In the genomic region with DNA sequence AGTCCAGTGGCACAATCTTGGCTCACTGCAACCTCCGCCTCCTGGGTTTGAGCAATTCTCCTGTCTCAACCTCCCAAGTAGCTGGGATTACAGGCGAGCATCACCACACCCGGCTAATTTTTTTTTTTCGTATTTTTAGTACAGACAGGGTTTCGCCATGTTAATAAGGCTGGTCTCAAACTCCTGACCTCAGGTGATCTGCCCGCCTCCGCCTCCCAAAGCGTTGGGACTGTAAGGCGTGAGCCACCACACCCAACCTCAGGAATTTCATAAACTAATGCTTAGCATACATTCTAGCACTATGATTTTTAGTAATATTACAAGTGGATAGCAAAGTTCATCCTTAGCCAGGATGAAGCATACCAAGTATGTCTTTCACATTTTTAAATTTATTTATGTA, we compare ENCODE assay signal across 8 cellular contexts.
"Had no signal": no experiment of that assay in that cellular context is flagged by ENCODE, and none has a peak within 500 bp of the region (broad histone marks: within the 10 kb centered on the region; RNA-seq: fewer than 3 reads in every experiment).

No MANE protein-coding gene starts in this region.

- H3K9ac ChIP-seq: KMS-11 had no signal

- ATAC-seq: HepG2 had no signal

- H3K4me2 ChIP-seq: KMS-11 had no signal

- H3K4me3 Mint-ChIP-seq: IgD-negative memory B cell had no signal

- H3K9me3 Mint-ChIP-seq: IgD-negative memory B cell had no signal

- FAIRE-seq: HepG2, HTR-8/SVneo had no signal

- H3K27ac ChIP-seq: HL-60, KMS-11 had no signal

- DNase-seq: IMR-90, KBM-7, KG1 had no signal

- H3K36me3 Mint-ChIP-seq: IgD-negative memory B cell had no signal

- H3K27me3 Mint-ChIP-seq: IgD-negative memory B cell had no signal
